11 cellular contexts compared by ENCODE assay signal in the genomic region with DNA sequence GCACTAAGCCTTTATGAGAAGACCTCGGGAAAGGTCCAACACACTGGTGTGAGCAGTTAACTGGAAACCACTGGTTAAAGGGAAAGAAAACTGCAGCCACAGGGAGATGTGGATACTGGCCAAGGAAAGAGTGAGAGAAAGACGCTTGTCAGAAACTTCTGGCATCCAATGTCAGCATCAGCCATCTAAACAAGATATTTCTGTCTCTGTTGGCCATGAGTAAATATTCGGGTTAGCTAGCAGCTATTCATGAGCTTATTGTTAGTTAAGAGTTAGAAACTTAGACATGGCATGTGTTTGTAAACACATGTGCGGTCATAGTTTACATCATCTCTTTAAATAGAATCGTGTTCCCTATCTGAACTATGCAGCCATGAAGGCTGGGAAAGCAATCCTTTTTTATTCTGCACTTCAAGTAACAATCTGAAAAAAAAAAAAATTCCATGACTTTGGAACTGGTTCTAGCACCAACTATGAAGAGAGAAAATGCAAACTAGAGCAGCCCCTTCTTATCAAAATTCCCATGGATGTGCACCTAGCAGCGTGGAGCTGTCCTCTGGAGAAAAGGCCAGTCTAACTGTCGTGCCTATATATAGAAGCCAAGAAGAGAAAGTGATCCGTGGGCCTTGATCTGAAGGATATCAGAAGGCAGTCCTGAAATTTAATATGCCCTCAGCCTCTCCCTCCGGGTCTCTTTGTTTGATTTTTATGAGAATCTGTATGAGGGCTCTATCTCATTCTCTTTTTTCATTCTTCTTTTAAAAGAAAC.
A peak's percentile ranks its signal among the peaks of the same experiment; 100 is the strongest.
DNase-seq lines count a peak whose midpoint lies in the region; ATAC-seq and FAIRE-seq lines count a peak whose summit lies in the region.
"Had no signal": no experiment of that assay in that cellular context is flagged by ENCODE, and none has a peak within 500 bp of the region (broad histone marks: within the 10 kb centered on the region; RNA-seq: fewer than 3 reads in every experiment).

No MANE protein-coding gene starts in this region.

- no peaks in the 10 kb centered on the region for H3K27me3 Mint-ChIP-seq in activated CD4-positive, alpha-beta T cell treated with anti-CD3 and anti-CD28 coated beads, Interleukin-2, amount 10 ng/mL, durations not matched to agents 24 days and 14 days

- H3K27ac Mint-ChIP-seq in activated CD4-positive, alpha-beta T cell treated with anti-CD3 and anti-CD28 coated beads, Interleukin-2, amount 10 ng/mL, durations not matched to agents 24 days and 14 days = no peak overlapping the region
- H3K27ac Mint-ChIP-seq: dendritic cell treated with granulocyte-macrophage colony-stimulating factor and Interleukin-4, amounts not matched to agents 40 ng/mL and 50 ng/mL, for 4 days had no signal

- intact Hi-C loops in activated CD4-positive, alpha-beta T cell treated with anti-CD3 and anti-CD28 coated beads, Interleukin-2, amount 10 ng/mL, durations not matched to agents 24 days and 14 days (cut with micrococcal nuclease) = no loop called here

- H3K4me3 Mint-ChIP-seq in activated CD4-positive, alpha-beta T cell treated with anti-CD3 and anti-CD28 coated beads, Interleukin-2, amount 10 ng/mL, durations not matched to agents 24 days and 14 days = no peak overlapping the region
- H3K4me3 Mint-ChIP-seq: dendritic cell treated with granulocyte-macrophage colony-stimulating factor and Interleukin-4, amounts not matched to agents 40 ng/mL and 50 ng/mL, for 4 days had no signal

- H3K9me3 Mint-ChIP-seq in activated CD4-positive, alpha-beta T cell treated with anti-CD3 and anti-CD28 coated beads, Interleukin-2, amount 10 ng/mL, durations not matched to agents 24 days and 14 days = peaks cover 22% of the 10 kb centered on the region

- no peak for ATAC-seq in left lobe of liver

- DNase-seq in M059J (ENCODE audit: low read depth) (peak; percentile 69), dedifferentiated amniotic fluid mesenchymal stem cell (ENCODE audit: extremely low spot score) (peak; percentile 85), left kidney (ENCODE audit: low read depth, low spot score) (peak; percentile 41), stromal cell of bone marrow (ENCODE audit: low read depth) (peak; percentile 79), frontal cortex (ENCODE audit: low spot score in 2 of 2) (no peak), cortex of kidney (lab: John Stamatoyannopoulos, UW) (no peak), left lobe of liver (ENCODE audit: low spot score) (no peak)
- DNase-seq in activated CD4-positive, alpha-beta T cell treated with anti-CD3 and anti-CD28 coated beads, Interleukin-2, amount 10 ng/mL, durations not matched to agents 24 days and 14 days = no peak
- DNase-seq: kidney, NCI-H526 treated with DMSO at 0.1 percent for 48 hours had no signal

- H3K36me3 Mint-ChIP-seq in activated CD4-positive, alpha-beta T cell treated with anti-CD3 and anti-CD28 coated beads, Interleukin-2, amount 10 ng/mL, durations not matched to agents 24 days and 14 days (ENCODE audit: low read depth) = peaks cover 24% of the 10 kb centered on the region

- H3K4me1 Mint-ChIP-seq in activated CD4-positive, alpha-beta T cell treated with anti-CD3 and anti-CD28 coated beads, Interleukin-2, amount 10 ng/mL, durations not matched to agents 24 days and 14 days = peaks cover 31% of the 10 kb centered on the region

- FAIRE-seq in frontal cortex (lab: Jason Lieb, UNC) = no peak
- FAIRE-seq: kidney had no signal

Comparison
In these comparisons a context has a peak if more than half of its experiments do, and no peak if none do; other contexts are left out.
1. DNase-seq: peak in M059J (single experiment), dedifferentiated amniotic fluid mesenchymal stem cell (single experiment), left kidney (single experiment) and stromal cell of bone marrow (single experiment); none in frontal cortex (0 of 2), activated CD4-positive, alpha-beta T cell treated with anti-CD3 and anti-CD28 coated beads, Interleukin-2, amount 10 ng/mL, durations not matched to agents 24 days and 14 days (single experiment), cortex of kidney (single experiment) and left lobe of liver (single experiment).